1 cellular context compared by ENCODE assay signal in genomic region chr5:171306141-171306540, GRCh38.
TF ChIP-seq lines count a peak whose summit lies in the region.

No MANE protein-coding gene starts in this region.

TF ChIP-seq in HEK293, 187 proteins besides CTCF, POLR2A, EP300 and RAD21 (continued from another document):
- TF ChIP-seq ZNF362 (tag by site-specific recombination; IDR thresholded peaks at IDR 0.05) (no peak), SCRT2 (tag by site-specific recombination; IDR thresholded peaks at IDR 0.05) (no peak), KLF1 (tag by site-specific recombination; IDR thresholded peaks at IDR 0.05) (no peak), ZSCAN18 (tag by site-specific recombination; IDR thresholded peaks at IDR 0.05) (no peak), ZNF10 (tag by site-specific recombination; IDR thresholded peaks at IDR 0.05) (0 out of 2 replicates have a peak, but pooled peaks have one; percentile 20), ZNF280D (tag by site-specific recombination; IDR thresholded peaks at IDR 0.05) (no peak), ZNF248 (tag by site-specific recombination; IDR thresholded peaks at IDR 0.05) (no peak), KLF10 (tag by site-specific recombination; IDR thresholded peaks at IDR 0.05) (0 out of 2 replicates have a peak, but pooled peaks have one; percentile 0), ZNF621 (tag by site-specific recombination; IDR thresholded peaks at IDR 0.05) (no peak)
TF ChIP-seq in HEK293: peak in this region for 4.
